ENCODE assay signal across 20 cellular contexts in genomic region chr12:75713434-75713833, GRCh38.
A peak's percentile ranks its signal among the peaks of the same experiment; 100 is the strongest.
DNase-seq lines count a peak whose midpoint lies in the region; ATAC-seq and TF ChIP-seq lines count a peak whose summit lies in the region.
"Had no signal": no experiment of that assay in that cellular context is flagged by ENCODE, and none has a peak within 500 bp of the region (broad histone marks: within the 10 kb centered on the region; RNA-seq: fewer than 3 reads in every experiment).

No MANE protein-coding gene starts in this region.

- H3K4me1 ChIP-seq in Panc1 (ENCODE audit: control insufficient read depth, insufficient read depth, low read length) = peaks cover 52% of the 10 kb centered on the region
- no peaks in the 10 kb centered on the region for H3K4me1 ChIP-seq in CD4-positive, alpha-beta memory T cell (ENCODE audit: insufficient read depth, low read length)
- peaks cover 33% of the 10 kb centered on the region for H3K4me1 ChIP-seq in GM23338 (ENCODE audit: insufficient read depth)

- H3K36me3 ChIP-seq in Panc1 (ENCODE audit: control insufficient read depth, insufficient read depth, low read length) = no peaks in the 10 kb centered on the region
- no peaks in the 10 kb centered on the region for H3K36me3 ChIP-seq in CD4-positive, alpha-beta memory T cell (ENCODE audit: insufficient read depth, low read length)
- no peaks in the 10 kb centered on the region for H3K36me3 ChIP-seq in GM23338 (ENCODE audit: insufficient read depth)

- peak; percentile 39 for ATAC-seq in activated CD8-positive, alpha-beta memory T cell treated with anti-CD3 and anti-CD28 coated beads, Interleukin-2, amount 10 ng/mL, durations not matched to agents 7 days and 5 days
- ATAC-seq in Panc1 (no peak), GM23338 (no peak)
- ATAC-seq: GM12878 had no signal

- CTCF ChIA-PET in activated CD8-positive, alpha-beta memory T cell treated with anti-CD3 and anti-CD28 coated beads, Interleukin-2, amount 10 ng/mL, durations not matched to agents 7 days and 5 days (lab: Charles Lee) = interaction anchor here (1.1 to 2.0 kb wide), 2 partner anchors 187 to 318 kb away, joined by 4 to 5 read pairs; partner anchors contain the start of gene PHLDA1
- CTCF ChIA-PET in Panc1 (lab: Charles Lee) = interaction anchor here (0.7 kb wide), 1 partner anchor 14 kb away, joined by 5 read pairs; no protein-coding TSS in a partner anchor
- CTCF ChIA-PET in CD4-positive, alpha-beta memory T cell (lab: Charles Lee; ENCODE audit: partially characterized antibody) = no interaction called here

- no peak overlapping the region for H3K4me3 Mint-ChIP-seq in activated CD8-positive, alpha-beta memory T cell treated with anti-CD3 and anti-CD28 coated beads, Interleukin-2, amount 10 ng/mL, durations not matched to agents 7 days and 5 days
- H3K4me3 Mint-ChIP-seq in type B pancreatic cell (no peak overlapping the region), GM23338 (no peak overlapping the region)
- no peak overlapping the region for H3K4me3 Mint-ChIP-seq in CD4-positive, alpha-beta memory T cell
- H3K4me3 Mint-ChIP-seq: CD4-positive, alpha-beta T cell had no signal

- no peak overlapping the region for H3K4me3 ChIP-seq in Panc1 (ENCODE audit: low read depth in 2 of 2, low read length in 2 of 2)
- no peak overlapping the region for H3K4me3 ChIP-seq in CD4-positive, alpha-beta memory T cell (ENCODE audit: low read length in 2 of 2)
- no peak overlapping the region for H3K4me3 ChIP-seq in GM23338
- H3K4me3 ChIP-seq: GM12878 had no signal

- no peaks in the 10 kb centered on the region for H3K79me2 ChIP-seq in GM23338 (replicated peaks; ENCODE audit: insufficient read depth)

- no TSS peak for BruUV-seq in Panc1 (replicated peaks; lab: Mats Ljungman, UMichigan)

- peaks cover 18% of the 10 kb centered on the region for H3K4me1 Mint-ChIP-seq in activated CD8-positive, alpha-beta memory T cell treated with anti-CD3 and anti-CD28 coated beads, Interleukin-2, amount 10 ng/mL, durations not matched to agents 7 days and 5 days
- H3K4me1 Mint-ChIP-seq in type B pancreatic cell (ENCODE audit: unreplicated experiment) (peaks cover 58% of the 10 kb centered on the region), GM23338 (peaks cover 37% of the 10 kb centered on the region)
- H3K4me1 Mint-ChIP-seq in CD4-positive, alpha-beta memory T cell = peaks cover 0 to 3% (median 1%) of the 10 kb centered on the region in 4 donors

- TF ChIP-seq CTCF in Panc1 (IDR thresholded peaks at IDR 0.05) (no peak), type B pancreatic cell (conservative IDR thresholded peaks at IDR 0.05) (no peak), GM23338 (conservative IDR thresholded peaks at IDR 0.05; ENCODE audit: low read depth in 2 of 2) (no peak)

- H3K9me3 Mint-ChIP-seq in activated CD8-positive, alpha-beta memory T cell treated with anti-CD3 and anti-CD28 coated beads, Interleukin-2, amount 10 ng/mL, durations not matched to agents 7 days and 5 days (ENCODE audit: low read depth) = no peaks in the 10 kb centered on the region
- peaks cover 5% of the 10 kb centered on the region for H3K9me3 Mint-ChIP-seq in type B pancreatic cell
- no peaks in the 10 kb centered on the region for H3K9me3 Mint-ChIP-seq in CD4-positive, alpha-beta memory T cell
- H3K9me3 Mint-ChIP-seq in GM23338 = no peaks in the 10 kb centered on the region
- H3K9me3 Mint-ChIP-seq: CD4-positive, alpha-beta T cell had no signal

- POLR2A ChIA-PET in Panc1 (lab: Charles Lee) = interaction anchor here (0.6 kb wide), 1 partner anchor 383 kb away, joined by 3 read pairs; the partner anchor contains the start of gene CAPS2
- POLR2A ChIA-PET in CD4-positive, alpha-beta memory T cell (lab: Charles Lee; ENCODE audit: partially characterized antibody) = no interaction called here

- H3K27ac ChIP-seq in Panc1 (ENCODE audit: low read length) (peak overlapping the region; percentile 100), epithelial cell of prostate (peak overlapping the region; percentile 97), GM23338 (ENCODE audit: low read depth) (no peak overlapping the region)
- H3K27ac ChIP-seq in CD4-positive, alpha-beta memory T cell (ENCODE audit: low read depth, low read length) = no peak overlapping the region

- no peaks in the 10 kb centered on the region for H3K36me3 Mint-ChIP-seq in activated CD8-positive, alpha-beta memory T cell treated with anti-CD3 and anti-CD28 coated beads, Interleukin-2, amount 10 ng/mL, durations not matched to agents 7 days and 5 days
- H3K36me3 Mint-ChIP-seq in type B pancreatic cell = no peaks in the 10 kb centered on the region
- no peaks in the 10 kb centered on the region for H3K36me3 Mint-ChIP-seq in CD4-positive, alpha-beta memory T cell
- H3K36me3 Mint-ChIP-seq in GM23338 (ENCODE audit: low read depth) = no peaks in the 10 kb centered on the region

- peaks cover 5% of the 10 kb centered on the region; the same call in 1 of the 2 replicates for H3K9me3 ChIP-seq in Panc1 (ENCODE audit: control insufficient read depth, insufficient read depth, low read depth, low read length)
- H3K9me3 ChIP-seq in CD4-positive, alpha-beta memory T cell (ENCODE audit: control insufficient read depth in 1 of 2, low read length in 2 of 2) = no peaks in the 10 kb centered on the region

- H3K27ac Mint-ChIP-seq in activated CD8-positive, alpha-beta memory T cell treated with anti-CD3 and anti-CD28 coated beads, Interleukin-2, amount 10 ng/mL, durations not matched to agents 7 days and 5 days = no peak overlapping the region
- peak overlapping the region; percentile 16 for H3K27ac Mint-ChIP-seq in type B pancreatic cell
- no peak overlapping the region for H3K27ac Mint-ChIP-seq in CD4-positive, alpha-beta memory T cell
- H3K27ac Mint-ChIP-seq in GM23338 = no peak overlapping the region
- H3K27ac Mint-ChIP-seq: CD4-positive, alpha-beta T cell had no signal

- H3K27me3 ChIP-seq in Panc1 (ENCODE audit: control insufficient read depth, insufficient read depth, low read length) (no peaks in the 10 kb centered on the region), GM23338 (ENCODE audit: insufficient read depth) (no peaks in the 10 kb centered on the region)
- H3K27me3 ChIP-seq in CD4-positive, alpha-beta memory T cell (ENCODE audit: insufficient read depth, low read length) = no peaks in the 10 kb centered on the region

- no peaks in the 10 kb centered on the region for H3F3A ChIP-seq in GM23338 (replicated peaks; ENCODE audit: low read depth)

- H4K20me1 ChIP-seq in GM23338 (replicated peaks; ENCODE audit: insufficient read depth) = no peaks in the 10 kb centered on the region

- H3K4me2 ChIP-seq in GM23338 = no peak overlapping the region

- no peak for DNase-seq in activated CD8-positive, alpha-beta memory T cell treated with anti-CD3 and anti-CD28 coated beads, Interleukin-2, amount 10 ng/mL, durations not matched to agents 7 days and 5 days
- DNase-seq in activated CD8-positive, alpha-beta memory T cell treated with anti-CD3 and anti-CD28 coated beads, Interleukin-2, amount 50 U/mL, for 4 hours = no peak
- DNase-seq in Panc1 (ENCODE audit: low read depth, low spot score) (no peak), epithelial cell of prostate (ENCODE audit: low read depth, low spot score) (no peak), type B pancreatic cell (ENCODE audit: extremely low spot score, unreplicated experiment) (no peak), ureter (ENCODE audit: low spot score) (no peak), GM23338 (ENCODE audit: low spot score) (no peak)
- DNase-seq in CD4-positive, alpha-beta memory T cell = no peak
- DNase-seq: CD4-positive, alpha-beta T cell; DMS53; EL; HCEC 1CT; MM.1S; NCI-H1092; NCI-H1436 treated with DMSO at 0.1 percent for 48 hours; NCI-H2029; NCI-H345; NCI-H526; SHP77 had no signal

- H2AFZ ChIP-seq in GM23338 = no peak overlapping the region

- peaks cover 8% of the 10 kb centered on the region for H3K27me3 Mint-ChIP-seq in activated CD8-positive, alpha-beta memory T cell treated with anti-CD3 and anti-CD28 coated beads, Interleukin-2, amount 10 ng/mL, durations not matched to agents 7 days and 5 days
- H3K27me3 Mint-ChIP-seq in type B pancreatic cell (no peaks in the 10 kb centered on the region), GM23338 (ENCODE audit: insufficient read depth, low read depth, poor library complexity) (peaks cover 4% of the 10 kb centered on the region)
- no peaks in the 10 kb centered on the region for H3K27me3 Mint-ChIP-seq in CD4-positive, alpha-beta memory T cell
- H3K27me3 Mint-ChIP-seq: CD4-positive, alpha-beta T cell had no signal

- H3K9me2 ChIP-seq in GM23338 (ENCODE audit: insufficient read depth) = no peaks in the 10 kb centered on the region

- in situ Hi-C loops in Panc1 (cut with HindIII; ENCODE audit: low pct_unique_long_range_greater_than_20kb, low sequenced_read_pairs) = no loop called here

- intact Hi-C loops in Panc1 (cut with micrococcal nuclease; ENCODE audit: unreplicated experiment) = no loop called here
- intact Hi-C loops in CD4-positive, alpha-beta memory T cell (cut with micrococcal nuclease) = no loop called here

TF ChIP-seq in GM23338, 12 proteins besides CTCF, POLR2A, EP300 and RAD21 (continues in another document):
- no peak for TF ChIP-seq POLR2AphosphoS5 (IDR thresholded peaks at IDR 0.05; ENCODE audit: low read depth)
- no peak for TF ChIP-seq CREB1 (CRISPR knock-in tag; IDR thresholded peaks at IDR 0.05; ENCODE audit: low read depth)
- TF ChIP-seq NANOG (IDR thresholded peaks at IDR 0.05; ENCODE audit: borderline replicate concordance) = no peak
- TF ChIP-seq ZNF114 (CRISPR knock-in tag; IDR thresholded peaks at IDR 0.05) = no peak
- no peak for TF ChIP-seq EZH2 (IDR thresholded peaks at IDR 0.05; ENCODE audit: low read depth, unreplicated experiment)

Comparison
In these comparisons a context has a peak if more than half of its experiments do, and no peak if none do; other contexts are left out.
1. H3K27ac ChIP-seq: peak in Panc1 (single experiment) and epithelial cell of prostate (single experiment); none in CD4-positive, alpha-beta memory T cell (single experiment) and GM23338 (single experiment).